Comparison of ENCODE assay signal across 8 cellular contexts in the genomic region with DNA sequence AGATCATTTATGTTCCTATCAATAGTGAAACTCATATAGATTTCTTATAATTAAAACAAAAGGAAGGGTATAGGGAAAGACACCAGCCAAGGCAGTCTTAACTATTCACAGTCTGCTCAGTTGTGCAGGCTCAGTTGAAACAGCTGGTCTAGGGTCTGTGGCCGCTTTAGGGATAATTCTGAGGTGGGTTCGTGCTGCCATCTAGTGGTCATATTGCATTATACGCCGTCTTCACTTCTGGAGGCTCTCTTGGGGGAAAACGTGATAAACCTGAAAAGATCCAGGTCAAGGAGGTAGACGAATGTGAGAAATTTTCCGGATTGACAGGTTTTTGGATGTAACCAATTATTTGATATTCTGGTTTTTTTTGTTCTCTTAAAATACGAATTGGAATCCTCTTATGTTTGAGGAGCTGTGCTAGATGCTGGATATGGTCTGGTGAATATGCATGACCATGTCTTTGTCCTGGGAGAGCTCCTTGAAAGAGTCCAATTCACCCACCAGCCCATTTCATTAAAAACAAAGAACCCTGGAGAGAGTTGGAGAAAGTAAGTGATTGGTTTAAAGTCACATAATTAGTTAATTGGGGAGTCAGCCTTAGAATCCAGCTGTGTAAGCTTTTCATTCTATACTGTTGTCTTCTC.
DNase-seq lines count a peak whose midpoint lies in the region; ATAC-seq, FAIRE-seq and TF ChIP-seq lines count a peak whose summit lies in the region.

No MANE protein-coding gene starts in this region.

- peak; percentile 19 for DNase-seq in GDM1 (lab: John Stamatoyannopoulos, UW)
- DNase-seq in GM23338 (ENCODE audit: low spot score): peak; percentile 88
- DNase-seq in LHCN-M2 (ENCODE audit: low read depth): peak; percentile 58
- DNase-seq in SK-N-DZ (ENCODE audit: low spot score): peak; percentile 70
- DNase-seq in activated naive CD4-positive, alpha-beta T cell treated with Interleukin-2 at 50 U/mL for 16 hours: peak; percentile 44
- DNase-seq in glutamatergic neuron: peak; percentile 71
- peak in 8 of 10 donors; percentile 28 to 91 (median 67) for DNase-seq in posterior cingulate gyrus
- DNase-seq in H54 (ENCODE audit: insufficient read length, low spot score): no peak

- H3K27me3 Mint-ChIP-seq in GM23338 (ENCODE audit: insufficient read depth, low read depth, poor library complexity): no peaks in the 10 kb centered on the region
- H3K27me3 Mint-ChIP-seq in glutamatergic neuron (ENCODE audit: unreplicated experiment): no peaks in the 10 kb centered on the region

- no peak overlapping the region for H3K27ac ChIP-seq in GM23338 (ENCODE audit: low read depth)

- H3K4me2 ChIP-seq in GM23338: no peak overlapping the region; the same call in 1 of the 2 replicates

- H4K20me1 ChIP-seq in GM23338 (replicated peaks; ENCODE audit: insufficient read depth): no peaks in the 10 kb centered on the region

- FAIRE-seq in H54 (lab: Jason Lieb, UNC): no peak

- peak overlapping the region; percentile 1; the same call in 1 of the 2 replicates for H2AFZ ChIP-seq in GM23338

- no peaks in the 10 kb centered on the region for H3K79me2 ChIP-seq in GM23338 (replicated peaks; ENCODE audit: insufficient read depth)

- no peaks in the 10 kb centered on the region for H3K36me3 ChIP-seq in GM23338 (ENCODE audit: insufficient read depth)

- peak; percentile 98 for ATAC-seq in GM23338

- H3K27ac Mint-ChIP-seq in GM23338 (no peak overlapping the region), glutamatergic neuron (ENCODE audit: unreplicated experiment) (no peak overlapping the region)

- H3K4me1 Mint-ChIP-seq in GM23338 (peaks cover 5% of the 10 kb centered on the region), glutamatergic neuron (ENCODE audit: low read depth, unreplicated experiment) (peaks cover 11% of the 10 kb centered on the region)

- H3K4me3 Mint-ChIP-seq in GM23338: no peak overlapping the region
- H3K4me3 Mint-ChIP-seq in glutamatergic neuron (ENCODE audit: unreplicated experiment): peak overlapping the region; percentile 2

- TF ChIP-seq CTCF in GM23338 (conservative IDR thresholded peaks at IDR 0.05; ENCODE audit: low read depth in 2 of 2) (peak; percentile 68 to 90), glutamatergic neuron (IDR thresholded peaks at IDR 0.05; ENCODE audit: partially characterized antibody, unreplicated experiment) (peak; percentile 95)

- TF ChIP-seq POLR2A in H54 (IDR thresholded peaks at IDR 0.05; ENCODE audit: low read depth, low read length): no peak

- no peaks in the 10 kb centered on the region for H3K27me3 ChIP-seq in GM23338 (ENCODE audit: insufficient read depth)

- H3K4me1 ChIP-seq in GM23338 (ENCODE audit: insufficient read depth): no peaks in the 10 kb centered on the region; the same call in 1 of the 2 replicates

- no peak overlapping the region for H3K4me3 ChIP-seq in GM23338

- intact Hi-C loops in posterior cingulate gyrus (cut with DNase I): loop anchor here (1.0 to 10.0 kb wide), 3 partner anchors 172 to 589 kb away; a partner anchor contains a TSS

- no peaks in the 10 kb centered on the region for H3K36me3 Mint-ChIP-seq in GM23338 (ENCODE audit: low read depth)
- H3K36me3 Mint-ChIP-seq in glutamatergic neuron (ENCODE audit: unreplicated experiment): no peaks in the 10 kb centered on the region

- H3F3A ChIP-seq in GM23338 (replicated peaks; ENCODE audit: low read depth): no peaks in the 10 kb centered on the region

- H3K9me3 Mint-ChIP-seq in GM23338 (no peaks in the 10 kb centered on the region), glutamatergic neuron (ENCODE audit: unreplicated experiment) (peaks cover 3% of the 10 kb centered on the region)

- H3K9me2 ChIP-seq in GM23338 (ENCODE audit: insufficient read depth): no peaks in the 10 kb centered on the region

TF ChIP-seq in GM23338, 12 proteins besides CTCF, POLR2A, EP300 and RAD21:
- TF ChIP-seq, protein P1, sequence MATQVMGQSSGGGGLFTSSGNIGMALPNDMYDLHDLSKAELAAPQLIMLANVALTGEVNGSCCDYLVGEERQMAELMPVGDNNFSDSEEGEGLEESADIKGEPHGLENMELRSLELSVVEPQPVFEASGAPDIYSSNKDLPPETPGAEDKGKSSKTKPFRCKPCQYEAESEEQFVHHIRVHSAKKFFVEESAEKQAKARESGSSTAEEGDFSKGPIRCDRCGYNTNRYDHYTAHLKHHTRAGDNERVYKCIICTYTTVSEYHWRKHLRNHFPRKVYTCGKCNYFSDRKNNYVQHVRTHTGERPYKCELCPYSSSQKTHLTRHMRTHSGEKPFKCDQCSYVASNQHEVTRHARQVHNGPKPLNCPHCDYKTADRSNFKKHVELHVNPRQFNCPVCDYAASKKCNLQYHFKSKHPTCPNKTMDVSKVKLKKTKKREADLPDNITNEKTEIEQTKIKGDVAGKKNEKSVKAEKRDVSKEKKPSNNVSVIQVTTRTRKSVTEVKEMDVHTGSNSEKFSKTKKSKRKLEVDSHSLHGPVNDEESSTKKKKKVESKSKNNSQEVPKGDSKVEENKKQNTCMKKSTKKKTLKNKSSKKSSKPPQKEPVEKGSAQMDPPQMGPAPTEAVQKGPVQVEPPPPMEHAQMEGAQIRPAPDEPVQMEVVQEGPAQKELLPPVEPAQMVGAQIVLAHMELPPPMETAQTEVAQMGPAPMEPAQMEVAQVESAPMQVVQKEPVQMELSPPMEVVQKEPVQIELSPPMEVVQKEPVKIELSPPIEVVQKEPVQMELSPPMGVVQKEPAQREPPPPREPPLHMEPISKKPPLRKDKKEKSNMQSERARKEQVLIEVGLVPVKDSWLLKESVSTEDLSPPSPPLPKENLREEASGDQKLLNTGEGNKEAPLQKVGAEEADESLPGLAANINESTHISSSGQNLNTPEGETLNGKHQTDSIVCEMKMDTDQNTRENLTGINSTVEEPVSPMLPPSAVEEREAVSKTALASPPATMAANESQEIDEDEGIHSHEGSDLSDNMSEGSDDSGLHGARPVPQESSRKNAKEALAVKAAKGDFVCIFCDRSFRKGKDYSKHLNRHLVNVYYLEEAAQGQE (IDR thresholded peaks at IDR 0.05; ENCODE audit: unreplicated experiment): no peak
TF ChIP-seq in GM23338: peak in this region for 0.
